ENCODE assay signal across 7 cellular contexts in genomic region chr11:59283825-59284772, GRCh38.
DNase-seq lines count a peak whose midpoint lies in the region; TF ChIP-seq lines count a peak whose summit lies in the region.

No MANE protein-coding gene starts in this region.

- in situ Hi-C loops in GM23248 (cut with MboI) = no loop called here

- peak; percentile 86 for TF ChIP-seq CTCF in GM12864 (IDR thresholded peaks at IDR 0.05; ENCODE audit: low read depth, low read length, missing control alignments)
- peak; percentile 79 for TF ChIP-seq CTCF in SK-N-SH (IDR thresholded peaks at IDR 0.05)

- H4K20me1 ChIP-seq in GM23248 (ENCODE audit: insufficient read depth) = no peaks in the 10 kb centered on the region
- no peaks in the 10 kb centered on the region for H4K20me1 ChIP-seq in SK-N-SH (ENCODE audit: insufficient read depth)

- POLR2A ChIA-PET in SK-N-SH (lab: Yijun Ruan, JAX) = no interaction called here

- peaks cover 11% of the 10 kb centered on the region; the same call in 1 of the 2 replicates for H3K27me3 ChIP-seq in GM23248 (replicated peaks; ENCODE audit: insufficient read depth)
- peaks cover 7% of the 10 kb centered on the region; the same call in 1 of the 2 replicates for H3K27me3 ChIP-seq in SK-N-SH (ENCODE audit: insufficient read depth)

- no peaks in the 10 kb centered on the region for H3K9me3 ChIP-seq in GM23248 (ENCODE audit: low read depth)
- H3K9me3 ChIP-seq in SK-N-SH = no peaks in the 10 kb centered on the region

- peak; percentile 58 for TF ChIP-seq RAD21 in SK-N-SH (IDR thresholded peaks at IDR 0.05; ENCODE audit: low read length)

- H3K4me1 Mint-ChIP-seq in immature natural killer cell = peaks cover 10% of the 10 kb centered on the region in 2 donors

- peak; percentile 70 for DNase-seq in GM12864 (ENCODE audit: low read depth)
- DNase-seq in GM23248 = peak; percentile 68
- peak; percentile 75 to 79 for DNase-seq in Kasumi-1 (lab: John Stamatoyannopoulos, UW)
- DNase-seq in SK-N-SH = no peak
- DNase-seq in astrocyte of the hippocampus (ENCODE audit: low read depth, low spot score) = peak; percentile 57
- DNase-seq in immature natural killer cell = peak; percentile 38 to 45 (median 41)
- peak; percentile 31 for DNase-seq in stimulated activated CD4-positive, alpha-beta T cell treated with anti-CD3 and anti-CD28 coated beads, Interleukin-4, amount 100 ng/mL, for 1 hour

- H3K27ac Mint-ChIP-seq in immature natural killer cell = peak overlapping the region in 1 of 6 donors; percentile 0

- H3K4me3 ChIP-seq in GM12864 (ENCODE audit: low read depth, low read length) (peak overlapping the region; percentile 36), GM23248 (no peak overlapping the region), SK-N-SH (ENCODE audit: low read depth in 2 of 2, low read length in 1 of 2) (no peak overlapping the region; a peak in 1 of 4 replicates)

- H3K4me1 ChIP-seq in GM23248 (ENCODE audit: insufficient read depth) (no peaks in the 10 kb centered on the region), SK-N-SH (ENCODE audit: control insufficient read depth in 1 of 2, insufficient read depth in 2 of 2, low read depth in 1 of 2, low read length in 1 of 2) (no peaks in the 10 kb centered on the region)

- H3K9ac ChIP-seq in GM23248 (no peak overlapping the region), SK-N-SH (no peak overlapping the region)

- no peak overlapping the region for H2AFZ ChIP-seq in GM23248
- no peak overlapping the region; the same call in 1 of the 2 replicates for H2AFZ ChIP-seq in SK-N-SH (ENCODE audit: low read depth)

- no peaks in the 10 kb centered on the region for H3K9me3 Mint-ChIP-seq in immature natural killer cell

- no peaks in the 10 kb centered on the region for H3K36me3 Mint-ChIP-seq in immature natural killer cell

- H3K36me3 ChIP-seq in GM23248 (ENCODE audit: low read depth) = no peaks in the 10 kb centered on the region
- H3K36me3 ChIP-seq in SK-N-SH (replicated peaks in 1 of 2; ENCODE audit: control insufficient read depth in 1 of 2, insufficient read depth in 2 of 2, low read length in 1 of 2) = no peaks in the 10 kb centered on the region

- no peak for TF ChIP-seq EP300 in SK-N-SH (IDR thresholded peaks at IDR 0.05; ENCODE audit: borderline replicate concordance in 1 of 2, low read depth in 1 of 2, low read length in 1 of 2)

- H3K9me2 ChIP-seq in GM23248 (ENCODE audit: insufficient read depth) (no peaks in the 10 kb centered on the region), SK-N-SH (no peaks in the 10 kb centered on the region)

- no peaks in the 10 kb centered on the region for H3K79me2 ChIP-seq in GM23248 (ENCODE audit: insufficient read depth)
- H3K79me2 ChIP-seq in SK-N-SH (ENCODE audit: insufficient read depth) = no peaks in the 10 kb centered on the region

- 35 to 38% methylated on average over 14 of the region's 14 CpGs for WGBS in GM23248 (ENCODE audit: low coverage in 1 of 2, low lambda C conversion rate in 2 of 2, missing lambda C conversion rate in 2 of 2), 2 experiments
- 10% methylated on average over 14 of the region's 14 CpGs for WGBS in SK-N-SH (ENCODE audit: low lambda C conversion rate)

- CTCF ChIA-PET in SK-N-SH (lab: Yijun Ruan, JAX) = interaction anchor here (0.7 kb wide), 1 partner anchor 78 kb away, joined by 3 read pairs; no protein-coding TSS in a partner anchor

- H3K4me2 ChIP-seq in GM23248 (ENCODE audit: unreplicated experiment) (no peak overlapping the region), SK-N-SH (0 out of 2 replicates have a peak overlapping the region, but pooled peaks have one; percentile 13)

- no peak overlapping the region for H3K27ac ChIP-seq in GM23248
- no peak overlapping the region for H3K27ac ChIP-seq in SK-N-SH (ENCODE audit: low read depth in 2 of 2, low read length in 1 of 2)

- peaks cover 0 to 11% (median 2%) of the 10 kb centered on the region in 3 donors for H3K27me3 Mint-ChIP-seq in immature natural killer cell (ENCODE audit: low read depth in 3 of 3)

- H3K4me3 Mint-ChIP-seq in immature natural killer cell = peak overlapping the region; percentile 41 to 69 (median 63)

- H3F3A ChIP-seq in GM23248 (ENCODE audit: insufficient read depth) (no peaks in the 10 kb centered on the region), SK-N-SH (replicated peaks; ENCODE audit: insufficient read depth) (no peaks in the 10 kb centered on the region)

TF ChIP-seq in SK-N-SH, 30 proteins besides CTCF, POLR2A, EP300 and RAD21:
- TF ChIP-seq FOSL2 (IDR thresholded peaks at IDR 0.05; ENCODE audit: borderline replicate concordance, low read depth) (no peak), SMC3 (IDR thresholded peaks at IDR 0.05; ENCODE audit: low read depth, low read length) (peak; percentile 49; the same call in 1 of the 2 replicates), TAF1 (IDR thresholded peaks at IDR 0.05; ENCODE audit: borderline replicate concordance, low read depth, low read length) (no peak)
TF ChIP-seq in SK-N-SH: peak in this region for 1.
